1 cellular context compared by ENCODE assay signal in genomic region chr6:157980288-157981131, GRCh38.
TF ChIP-seq lines count a peak whose summit lies in the region.

No MANE protein-coding gene starts in this region.

TF ChIP-seq in HepG2, 621 proteins besides CTCF, POLR2A, EP300 and RAD21 (continued from another document):
- TF ChIP-seq ZNF770 (CRISPR knock-in tag; IDR thresholded peaks at IDR 0.05) (0 out of 2 replicates have a peak, but pooled peaks have one; percentile 21), REST (IDR thresholded peaks at IDR 0.05; ENCODE audit: borderline replicate concordance in 1 of 2, low read depth in 1 of 2, low read length in 2 of 2) (peak in 1 of 2 experiments; percentile 33; a peak in 1 of 4 replicates), ZNF614 (CRISPR knock-in tag; IDR thresholded peaks at IDR 0.05; ENCODE audit: borderline replicate concordance) (no peak), ZNF280D (CRISPR knock-in tag; IDR thresholded peaks at IDR 0.05) (0 out of 2 replicates have a peak, but pooled peaks have one; percentile 26), ZHX2 (IDR thresholded peaks at IDR 0.05; ENCODE audit: low read depth) (0 out of 2 replicates have a peak, but pooled peaks have one; percentile 42), ZHX2 (CRISPR knock-in tag; IDR thresholded peaks at IDR 0.05; ENCODE audit: borderline replicate concordance) (no peak)
